Comparison of ENCODE assay signal across 24 cellular contexts in genomic region chr4:165199286-165199685, GRCh38. TPM values are rescaled to one million over a fixed set of nuclear protein-coding genes. Genes with fewer than 3 reads are reported as not detected.
DNase-seq lines count a peak whose midpoint lies in the region; ATAC-seq and TF ChIP-seq lines count a peak whose summit lies in the region.
"Had no signal": no experiment of that assay in that cellular context is flagged by ENCODE, and none has a peak within 500 bp of the region (broad histone marks: within the 10 kb centered on the region; RNA-seq: fewer than 3 reads in every experiment).

No MANE protein-coding gene starts in this region.

- no peak for TF ChIP-seq POLR2A in breast epithelium (IDR thresholded peaks at IDR 0.05)

- intact Hi-C loops in breast epithelium (cut with DNase I; ENCODE audit: low total_unique reads) = no loop called here
- intact Hi-C loops in dorsolateral prefrontal cortex (cut with DNase I) = no loop called here

- H3K27me3 ChIP-seq in breast epithelium (no peaks in the 10 kb centered on the region), dorsolateral prefrontal cortex (no peaks in the 10 kb centered on the region)
- H3K27me3 ChIP-seq: gastroesophageal sphincter, stomach, tibial nerve had no signal

- H3K4me3 ChIP-seq in breast epithelium (no peak overlapping the region), dorsolateral prefrontal cortex (no peak overlapping the region)
- H3K4me3 ChIP-seq: gastroesophageal sphincter, stomach, tibial nerve had no signal

- H3K27ac ChIP-seq in breast epithelium (peak overlapping the region; percentile 41 to 49), dorsolateral prefrontal cortex (peak overlapping the region in 1 of 59 donors; percentile 3)
- H3K27ac ChIP-seq: 22Rv1, gastroesophageal sphincter, stomach, tibial nerve, WERI-Rb-1 had no signal

- ATAC-seq in GM18909 (IDR thresholded peaks at IDR 0.05; ENCODE audit: poor library complexity, unreplicated experiment) = no peak
- ATAC-seq in activated CD4-positive, CD25-positive, alpha-beta regulatory T cell treated with anti-CD3 and anti-CD28 coated beads, Interleukin-2, amount 50 U/mL, for 24 hours = no peak
- ATAC-seq: gastroesophageal sphincter, left lobe of liver had no signal

- no peaks in the 10 kb centered on the region for H3K9me3 ChIP-seq in breast epithelium
- H3K9me3 ChIP-seq: gastroesophageal sphincter, stomach, tibial nerve had no signal

- H3K4me1 ChIP-seq in breast epithelium = peaks cover 0 to 4% of the 10 kb centered on the region in 2 donors
- H3K4me1 ChIP-seq: gastroesophageal sphincter, tibial nerve had no signal

- TF ChIP-seq CTCF in breast epithelium (IDR thresholded peaks at IDR 0.05) = no peak
- no peak for TF ChIP-seq CTCF in dorsolateral prefrontal cortex (IDR thresholded peaks at IDR 0.05 in 54 of 56, conservative IDR thresholded peaks at IDR 0.05 in 2 of 56; ENCODE audit: low read depth in 1 of 56, partially characterized antibody in 56 of 56)

- H3K36me3 ChIP-seq in breast epithelium = no peaks in the 10 kb centered on the region
- H3K36me3 ChIP-seq: gastroesophageal sphincter, stomach, tibial nerve, WERI-Rb-1 had no signal

- DNase-seq in DMS 273 (lab: John Stamatoyannopoulos, UW; ENCODE audit: unreplicated experiment) (peak; percentile 34), DMS 273 treated with DMSO at 0.1 percent for 48 hours (lab: John Stamatoyannopoulos, UW) (no peak), NCI-H69 (lab: John Stamatoyannopoulos, UW) (peak; percentile 37), breast epithelium (ENCODE audit: low spot score in 2 of 2) (no peak), renal cortical epithelial cell (ENCODE audit: low read depth) (peak; percentile 53), dorsolateral prefrontal cortex (no peak)
- DNase-seq: activated CD4-positive, alpha-beta T cell treated with anti-CD3 and anti-CD28 coated beads, Interleukin-2, amount 50 U/mL, for 1 hour; activated naive CD4-positive, alpha-beta T cell treated with anti-CD3 and anti-CD28 coated beads for 36 hours; amygdala; caudate nucleus; hippocampal formation; immature natural killer cell; KG1; mesenchymal stem cell; NCI-H1436 treated with DMSO at 0.1 percent for 48 hours; NCI-H774; stomach; WERI-Rb-1 had no signal

RNA-seq across cellular contexts. Expression of gene KLHL2, which starts 8.1 kb away (rescaled TPM):
- total RNA-seq in breast epithelium (10 to 100 TPM; 20.2 to 60.4 (median 38.0) TPM), renal cortical epithelial cell (18.8 and 30.9 TPM in 2 replicates), dorsolateral prefrontal cortex (100 to 1,000 TPM in 26 of 120 experiments, 10 to 100 TPM in 94; 46.9 to 127 (median 90.7) TPM)

Comparison
In these comparisons a context has a peak if more than half of its experiments do, and no peak if none do; other contexts are left out.
1. DNase-seq: peak in DMS 273 (single experiment), NCI-H69 (single experiment) and renal cortical epithelial cell (single experiment); none in DMS 273 treated with DMSO at 0.1 percent for 48 hours (single experiment), breast epithelium (0 of 2) and dorsolateral prefrontal cortex (0 of 10).